6 cellular contexts compared by ENCODE assay signal in the genomic region with DNA sequence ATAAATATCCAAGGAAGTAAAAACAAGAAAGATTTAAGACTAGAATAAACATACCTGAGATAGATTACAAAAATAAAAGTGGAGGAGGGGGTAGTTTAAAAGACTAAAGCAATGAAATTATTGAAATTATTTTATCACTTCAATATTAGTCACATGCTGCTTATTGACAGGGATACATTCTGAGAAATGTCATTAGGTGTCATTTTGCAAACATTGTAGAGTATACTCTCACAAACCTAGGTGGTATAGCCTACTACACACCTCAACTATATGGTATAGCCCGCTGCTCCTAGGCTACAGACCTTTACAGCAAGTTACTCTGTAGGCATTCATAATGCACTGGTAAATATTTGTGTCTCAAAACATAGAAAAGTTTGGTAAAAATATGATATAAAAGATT.
"Had no signal": no experiment of that assay in that cellular context is flagged by ENCODE, and none has a peak within 500 bp of the region (broad histone marks: within the 10 kb centered on the region; RNA-seq: fewer than 3 reads in every experiment).

No MANE protein-coding gene starts in this region.

- DNase-seq: GDM1, GF-D8 had no signal

- FAIRE-seq: GM12878, GM12891, GM18507, GM19239 had no signal

- ATAC-seq: GM12878 had no signal

- H3K4me3 ChIP-seq: GM12878 had no signal
